Comparison of ENCODE assay signal across 12 cellular contexts in the genomic region with DNA sequence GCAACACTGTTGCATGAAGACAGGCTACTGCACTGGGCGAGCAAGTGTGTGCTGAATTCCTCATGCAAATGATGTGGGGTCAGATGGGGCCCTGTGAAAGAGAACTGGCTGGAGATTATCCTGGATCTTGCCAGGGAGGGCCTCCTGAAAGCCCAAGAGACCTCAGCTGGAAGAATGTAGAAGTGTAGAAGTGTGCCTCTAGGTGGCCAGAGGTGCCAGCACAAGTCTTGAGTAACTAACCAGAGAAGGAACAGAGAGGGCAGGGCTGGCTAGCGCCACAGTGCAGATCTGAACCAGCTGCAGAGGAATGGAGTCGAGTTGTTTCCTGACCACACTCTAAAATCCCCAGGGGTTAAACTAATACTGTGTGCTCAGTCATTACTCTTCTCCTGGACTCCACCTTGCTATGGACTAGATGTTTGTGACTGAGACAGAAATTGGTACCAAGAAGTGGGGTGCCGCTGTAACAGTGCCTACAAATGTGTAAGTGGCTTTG.
A peak's percentile ranks its signal among the peaks of the same experiment; 100 is the strongest.
DNase-seq lines count a peak whose midpoint lies in the region; ATAC-seq and TF ChIP-seq lines count a peak whose summit lies in the region.
"Had no signal": no experiment of that assay in that cellular context is flagged by ENCODE, and none has a peak within 500 bp of the region (broad histone marks: within the 10 kb centered on the region; RNA-seq: fewer than 3 reads in every experiment).

No MANE protein-coding gene starts in this region.

- H3K4me2 ChIP-seq in Loucy (ENCODE audit: low read depth, low read length, poor library complexity, severe bottlenecking), result no peak overlapping the region

- TF ChIP-seq POLR2A in adrenal gland (IDR thresholded peaks at IDR 0.05), result no peak

- H3K36me3 ChIP-seq in Loucy (ENCODE audit: insufficient read depth, low read length), result no peaks in the 10 kb centered on the region
- H3K36me3 ChIP-seq in adrenal gland (replicated peaks in 1 of 2), result no peaks in the 10 kb centered on the region
- H3K36me3 ChIP-seq: HAP-1, thoracic aorta had no signal

- whole genome bisulfite sequencing in adrenal gland, 4 donors, result 70 to 88% (median 79%) methylated on average over 4 of the region's 4 CpGs

- H3K9me2 ChIP-seq in Loucy (replicated peaks; ENCODE audit: low read depth, low read length), result no peaks in the 10 kb centered on the region

- H3K4me3 ChIP-seq in Loucy (ENCODE audit: low read length, poor library complexity, severe bottlenecking), result no peak overlapping the region
- no peak overlapping the region for H3K4me3 ChIP-seq in adrenal gland
- H3K4me3 ChIP-seq: HAP-1, thoracic aorta had no signal

- no peak overlapping the region for H3K9ac ChIP-seq in Loucy (ENCODE audit: low read depth, low read length, poor library complexity, severe bottlenecking)

- H3K27me3 ChIP-seq in Loucy (ENCODE audit: insufficient read depth, low read length, poor library complexity, severe bottlenecking) (no peaks in the 10 kb centered on the region), adrenal gland (no peaks in the 10 kb centered on the region)

- no peaks in the 10 kb centered on the region for H3K79me2 ChIP-seq in Loucy (ENCODE audit: insufficient read depth, low read length)

- H3K9me3 ChIP-seq in Loucy (ENCODE audit: insufficient read depth, low read depth, low read length) (no peaks in the 10 kb centered on the region), adrenal gland (replicated peaks in 1 of 3) (no peaks in the 10 kb centered on the region)
- H3K9me3 ChIP-seq: HAP-1, thoracic aorta had no signal

- H3F3A ChIP-seq in Loucy (ENCODE audit: low read depth), result no peaks in the 10 kb centered on the region

- peaks cover 21% of the 10 kb centered on the region for H3K4me1 ChIP-seq in Loucy (ENCODE audit: insufficient read depth, low read length, poor library complexity, severe bottlenecking)
- no peaks in the 10 kb centered on the region for H3K4me1 ChIP-seq in adrenal gland (replicated peaks in 1 of 2)

- CTCF ChIA-PET in GM10248 (lab: Yijun Ruan, JAX), result interaction anchor here (0.9 to 2.2 kb wide), 10 partner anchors 9 to 545 kb away, joined by 3 to 9 read pairs (median 4); no protein-coding TSS in a partner anchor

- ATAC-seq in GM19324 (IDR thresholded peaks at IDR 0.05; ENCODE audit: low FRiP score, unreplicated experiment) (peak; percentile 85), HG02852 (IDR thresholded peaks at IDR 0.05; ENCODE audit: unreplicated experiment) (peak; percentile 98)
- ATAC-seq: left ventricle myocardium superior had no signal

- no peak overlapping the region for H3K27ac ChIP-seq in adrenal gland
- H3K27ac ChIP-seq: thoracic aorta had no signal

- intact Hi-C loops in adrenal gland (cut with DNase I), result no loop called here

- DNase-seq in GM10248 (ENCODE audit: extremely low spot score) (peak; percentile 50), activated gamma-delta T cell (lab: John Stamatoyannopoulos, UW) (no peak), NCI-H2196 (lab: John Stamatoyannopoulos, UW; ENCODE audit: unreplicated experiment) (no peak), hepatic stellate cell (ENCODE audit: low spot score) (no peak), adrenal gland (no peak)
- DNase-seq: activated naive CD8-positive, alpha-beta T cell treated with anti-CD3 and anti-CD28 coated beads, Interleukin-2, amount 10 ng/mL, durations not matched to agents 7 days and 5 days; left ventricle myocardium superior had no signal

- POLR2A ChIA-PET in GM10248 (lab: Yijun Ruan, JAX), result no interaction called here

- TF ChIP-seq CTCF in GM10248 (IDR thresholded peaks at IDR 0.05; ENCODE audit: control extremely low read depth, extremely low read depth, low read depth, missing control alignments), result no peak
- peak; percentile 45 for TF ChIP-seq CTCF in Loucy (conservative IDR thresholded peaks at IDR 0.05; ENCODE audit: low read length)
- TF ChIP-seq CTCF in adrenal gland (IDR thresholded peaks at IDR 0.05), result no peak

- no peak overlapping the region for H2AFZ ChIP-seq in Loucy (ENCODE audit: low read length)

- no peaks in the 10 kb centered on the region for H4K20me1 ChIP-seq in Loucy (ENCODE audit: insufficient read depth, low read length, poor library complexity, severe bottlenecking)
